In genomic region chr16:2278272-2278608, GRCh38 we compare ENCODE assay signal across 25 cellular contexts. TPM values are rescaled to one million over a fixed set of nuclear protein-coding genes. Genes with fewer than 3 reads are reported as not detected.
DNase-seq lines count a peak whose midpoint lies in the region; ATAC-seq and TF ChIP-seq lines count a peak whose summit lies in the region.
"Had no signal": no experiment of that assay in that cellular context is flagged by ENCODE, and none has a peak within 500 bp of the region (broad histone marks: within the 10 kb centered on the region; RNA-seq: fewer than 3 reads in every experiment).

No MANE protein-coding gene starts in this region.

- peak; percentile 28 to 36 for TF ChIP-seq CTCF in GM23338 (conservative IDR thresholded peaks at IDR 0.05; ENCODE audit: low read depth in 2 of 2)
- TF ChIP-seq CTCF in MM.1S (IDR thresholded peaks at IDR 0.05; ENCODE audit: low read length): peak; percentile 27; the same call in 1 of the 2 replicates
- TF ChIP-seq CTCF in epithelial cell of esophagus (IDR thresholded peaks at IDR 0.05; ENCODE audit: insufficient read depth, low read depth, low read length, missing control alignments): peak; percentile 15
- TF ChIP-seq CTCF in osteoblast (IDR thresholded peaks at IDR 0.05; ENCODE audit: extremely low read depth, low read depth, low read length): peak; percentile 7

- H4K20me1 ChIP-seq in GM23338 (replicated peaks; ENCODE audit: insufficient read depth) (no peaks in the 10 kb centered on the region), MM.1S (ENCODE audit: insufficient read depth, low read length) (no peaks in the 10 kb centered on the region), osteoblast (ENCODE audit: insufficient read depth, low read length) (no peaks in the 10 kb centered on the region)
- H4K20me1 ChIP-seq: BLaER1 had no signal

- no peaks in the 10 kb centered on the region for H3K36me3 ChIP-seq in GM23338 (ENCODE audit: insufficient read depth)
- H3K36me3 ChIP-seq in MM.1S (replicated peaks; ENCODE audit: insufficient read depth, low read length): no peaks in the 10 kb centered on the region
- H3K36me3 ChIP-seq in osteoblast (ENCODE audit: insufficient read depth, low read length): no peaks in the 10 kb centered on the region
- H3K36me3 ChIP-seq: pancreas had no signal

- no peak overlapping the region for H3K4me2 ChIP-seq in GM23338
- H3K4me2 ChIP-seq in MM.1S (ENCODE audit: low read depth, low read length): no peak overlapping the region
- H3K4me2 ChIP-seq in osteoblast (ENCODE audit: insufficient read depth, low read length): no peak overlapping the region
- H3K4me2 ChIP-seq: BLaER1 had no signal

- H3K27ac ChIP-seq in GM23338 (ENCODE audit: low read depth) (no peak overlapping the region), MM.1S (ENCODE audit: low read length) (no peak overlapping the region), osteoblast (ENCODE audit: low read depth, low read length) (no peak overlapping the region)
- H3K27ac ChIP-seq: BLaER1, HL-60, pancreas, thyroid gland had no signal

- H3F3A ChIP-seq in GM23338 (replicated peaks; ENCODE audit: low read depth) (no peaks in the 10 kb centered on the region), MM.1S (ENCODE audit: insufficient read depth, low read length) (no peaks in the 10 kb centered on the region)

- no peaks in the 10 kb centered on the region for H3K4me1 ChIP-seq in GM23338 (ENCODE audit: insufficient read depth)
- no peaks in the 10 kb centered on the region for H3K4me1 ChIP-seq in MM.1S (ENCODE audit: low read length)
- no peaks in the 10 kb centered on the region for H3K4me1 ChIP-seq in osteoblast (ENCODE audit: insufficient read depth, low read length)
- H3K4me1 ChIP-seq: pancreas, thyroid gland had no signal

- H3K9me2 ChIP-seq in GM23338 (ENCODE audit: insufficient read depth) (no peaks in the 10 kb centered on the region), MM.1S (replicated peaks; ENCODE audit: insufficient read depth, low read length) (no peaks in the 10 kb centered on the region)

- peaks cover 11% of the 10 kb centered on the region for H3K27me3 Mint-ChIP-seq in GM23338 (ENCODE audit: insufficient read depth, low read depth, poor library complexity)
- H3K27me3 Mint-ChIP-seq: activated CD4-positive, alpha-beta T cell treated with anti-CD3 and anti-CD28 coated beads, Interleukin-2, amount 10 ng/mL, durations not matched to agents 7 days and 5 days had no signal

- H3K4me3 Mint-ChIP-seq in GM23338: no peak overlapping the region
- H3K4me3 Mint-ChIP-seq: activated CD4-positive, alpha-beta T cell treated with anti-CD3 and anti-CD28 coated beads, Interleukin-2, amount 10 ng/mL, durations not matched to agents 7 days and 5 days; immature natural killer cell had no signal

- H2AFZ ChIP-seq in GM23338: no peak overlapping the region
- no peak overlapping the region for H2AFZ ChIP-seq in MM.1S (ENCODE audit: low read length)
- no peak overlapping the region for H2AFZ ChIP-seq in osteoblast (ENCODE audit: low read length)

- H3K27ac Mint-ChIP-seq in GM23338: no peak overlapping the region
- H3K27ac Mint-ChIP-seq: activated CD4-positive, alpha-beta T cell treated with anti-CD3 and anti-CD28 coated beads, Interleukin-2, amount 10 ng/mL, durations not matched to agents 7 days and 5 days; immature natural killer cell had no signal

- H3K4me1 Mint-ChIP-seq in GM23338: peaks cover 8% of the 10 kb centered on the region; the same call in 2 of the 3 replicates
- H3K4me1 Mint-ChIP-seq: activated CD4-positive, alpha-beta T cell treated with anti-CD3 and anti-CD28 coated beads, Interleukin-2, amount 10 ng/mL, durations not matched to agents 7 days and 5 days; immature natural killer cell had no signal

- no peaks in the 10 kb centered on the region for H3K9me3 Mint-ChIP-seq in GM23338
- H3K9me3 Mint-ChIP-seq: activated CD4-positive, alpha-beta T cell treated with anti-CD3 and anti-CD28 coated beads, Interleukin-2, amount 10 ng/mL, durations not matched to agents 7 days and 5 days; immature natural killer cell had no signal

- H3K9ac ChIP-seq in MM.1S (ENCODE audit: low read length): no peak overlapping the region
- H3K9ac ChIP-seq: BLaER1 had no signal

- no peaks in the 10 kb centered on the region; the same call in 2 of the 3 replicates for H3K36me3 Mint-ChIP-seq in GM23338 (ENCODE audit: low read depth)

- H3K9me3 ChIP-seq in MM.1S (replicated peaks; ENCODE audit: insufficient read depth, low read length): no peaks in the 10 kb centered on the region
- H3K9me3 ChIP-seq in osteoblast (ENCODE audit: low read depth, low read length): no peaks in the 10 kb centered on the region
- H3K9me3 ChIP-seq: BLaER1, pancreas, thyroid gland had no signal

- ATAC-seq in GM23338 (peak; percentile 78), HG02571 (IDR thresholded peaks at IDR 0.05; ENCODE audit: unreplicated experiment) (no peak)
- ATAC-seq: K562, pancreas had no signal

- H3K4me3 ChIP-seq in GM23338: no peak overlapping the region
- H3K4me3 ChIP-seq in MM.1S (ENCODE audit: low read length): no peak overlapping the region
- H3K4me3 ChIP-seq in epithelial cell of esophagus (ENCODE audit: low read length): no peak overlapping the region
- no peak overlapping the region for H3K4me3 ChIP-seq in osteoblast (ENCODE audit: insufficient read depth, low read length)
- H3K4me3 ChIP-seq: BLaER1, K562, lung, pancreas, thyroid gland had no signal

- no peaks in the 10 kb centered on the region for H3K79me2 ChIP-seq in GM23338 (replicated peaks; ENCODE audit: insufficient read depth)
- no peaks in the 10 kb centered on the region for H3K79me2 ChIP-seq in MM.1S (ENCODE audit: low read length)
- H3K79me2 ChIP-seq in osteoblast (ENCODE audit: insufficient read depth, low read length): no peaks in the 10 kb centered on the region

- H3K27me3 ChIP-seq in GM23338 (ENCODE audit: insufficient read depth) (no peaks in the 10 kb centered on the region), MM.1S (replicated peaks; ENCODE audit: insufficient read depth, low read length) (peaks cover 85% of the 10 kb centered on the region), osteoblast (ENCODE audit: insufficient read depth, low read length) (peaks cover 35% of the 10 kb centered on the region)
- H3K27me3 ChIP-seq: BLaER1, pancreas, thyroid gland had no signal

- peak; percentile 74 for DNase-seq in GM23338 (ENCODE audit: low spot score)
- DNase-seq in MM.1S: no peak
- DNase-seq in epithelial cell of esophagus (ENCODE audit: low read depth): no peak
- peak; percentile 82 for DNase-seq in osteoblast (ENCODE audit: insufficient read length, low spot score, missing footprints)
- DNase-seq in NCI-H2081 (lab: John Stamatoyannopoulos, UW): no peak
- DNase-seq in activated naive CD4-positive, alpha-beta T cell treated with anti-CD3 and anti-CD28 coated beads, Interleukin-2, amount 50 U/mL, for 16 hours: no peak
- DNase-seq: activated CD4-positive, alpha-beta T cell treated with anti-CD3 and anti-CD28 coated beads, Interleukin-2, amount 10 ng/mL, durations not matched to agents 7 days and 5 days; activated effector memory CD4-positive, alpha-beta T cell treated with anti-CD3 and anti-CD28 coated beads, Interleukin-2, amount 50 U/mL, for 16 hours; amygdala; effector CD4-positive, alpha-beta T cell; GDM1; glutamatergic neuron; GOT3; immature natural killer cell; NCI-H187 treated with DMSO at 0.1 percent for 48 hours; SHP77; stimulated activated naive CD4-positive, alpha-beta T cell treated with Interleukin-2 at 50 U/mL for 16 hours; T-helper 1 cell; thyroid gland had no signal

TF ChIP-seq in GM23338, 12 proteins besides CTCF, POLR2A, EP300 and RAD21 (continues in another document):
- TF ChIP-seq NANOG (IDR thresholded peaks at IDR 0.05; ENCODE audit: borderline replicate concordance) (no peak), ETS1 (IDR thresholded peaks at IDR 0.05) (no peak), CREB1 (CRISPR knock-in tag; IDR thresholded peaks at IDR 0.05; ENCODE audit: low read depth) (no peak), ZNF331 (CRISPR knock-in tag; IDR thresholded peaks at IDR 0.05; ENCODE audit: low read depth) (no peak)

RNA-seq across cellular contexts. Expression of gene RNPS1, which starts 10.3 kb away (rescaled TPM):
- 372 and 384 TPM in 2 replicates for total RNA-seq in GM23338 (2014; rRNA removed; shearing (Covaris generic))
- polyA plus RNA-seq in GM23338 (2016; fragmentation: Nextera tagmentation; extraction: Ambion mirVana): 298 and 315 TPM in 2 replicates
- 64.2 and 81.1 TPM in 2 replicates for total RNA-seq in osteoblast

RNA-seq across cellular contexts. Expression of gene ECI1, which starts 26.9 kb away (rescaled TPM):
- total RNA-seq in GM23338 (2014; rRNA removed; shearing (Covaris generic)): 117 and 118 TPM in 2 replicates
- polyA plus RNA-seq in GM23338 (2016; fragmentation: Nextera tagmentation; extraction: Ambion mirVana): 143 and 152 TPM in 2 replicates
- 42.3 and 44.5 TPM in 2 replicates for total RNA-seq in osteoblast

RNA-seq across cellular contexts. Expression of gene DNASE1L2, which starts 42.0 kb away (rescaled TPM):
- total RNA-seq in GM23338 (2014; rRNA removed; shearing (Covaris generic)): 0.66 TPM in 1 of 2 replicates, not detected in the other
- polyA plus RNA-seq in GM23338 (2016; fragmentation: Nextera tagmentation; extraction: Ambion mirVana): 0.23 and 0.42 TPM in 2 replicates
- 0.72 and 0.88 TPM in 2 replicates for total RNA-seq in osteoblast
- polyA plus RNA-seq: immature natural killer cell had no signal

RNA-seq across cellular contexts. Expression of gene E4F1, which starts 54.8 kb away (rescaled TPM):
- 42.0 and 45.5 TPM in 2 replicates for total RNA-seq in GM23338 (2014; rRNA removed; shearing (Covaris generic))
- 22.6 and 22.7 TPM in 2 replicates for polyA plus RNA-seq in GM23338 (2016; fragmentation: Nextera tagmentation; extraction: Ambion mirVana)
- total RNA-seq in osteoblast: 30.9 and 31.5 TPM in 2 replicates

Comparison
In these comparisons a context has a peak if more than half of its experiments do, and no peak if none do; other contexts are left out.
1. DNase-seq: peak in GM23338 (single experiment) and osteoblast (single experiment); none in MM.1S (single experiment), epithelial cell of esophagus (single experiment), NCI-H2081 (0 of 2) and activated naive CD4-positive, alpha-beta T cell treated with anti-CD3 and anti-CD28 coated beads, Interleukin-2, amount 50 U/mL, for 16 hours (single experiment).
2. Peak in every context shown above with its lines, with median percentiles within 50 percentile points of each other: CTCF ChIP-seq.